Comparison of ENCODE assay signal across 13 cellular contexts in genomic region chr12:120960657-120961056, GRCh38. TPM values are rescaled to one million over a fixed set of nuclear protein-coding genes. Genes with fewer than 3 reads are reported as not detected.
DNase-seq lines count a peak whose midpoint lies in the region; ATAC-seq and TF ChIP-seq lines count a peak whose summit lies in the region.
"Had no signal": no experiment of that assay in that cellular context is flagged by ENCODE, and none has a peak within 500 bp of the region (broad histone marks: within the 10 kb centered on the region; RNA-seq: fewer than 3 reads in every experiment).

No MANE protein-coding gene starts in this region.

- H3K4me3 ChIP-seq in esophagus (ENCODE audit: low read depth in 1 of 2, low read length in 2 of 2) (no peak overlapping the region), left ventricle myocardium inferior (no peak overlapping the region)
- H3K4me3 ChIP-seq: smooth muscle cell had no signal

- peaks cover 42% of the 10 kb centered on the region for H3K4me1 Mint-ChIP-seq in activated naive CD4-positive, alpha-beta T cell treated with anti-CD3 and anti-CD28 coated beads for 36 hours (ENCODE audit: low read depth)
- H3K4me1 Mint-ChIP-seq in T-helper 17 cell = peaks cover 6% of the 10 kb centered on the region

- H3K36me3 ChIP-seq in esophagus (ENCODE audit: control insufficient read depth in 2 of 2, insufficient read depth in 2 of 2, low read length in 1 of 2) (no peaks in the 10 kb centered on the region), left ventricle myocardium inferior (no peaks in the 10 kb centered on the region)

- H3K9me3 ChIP-seq in esophagus (ENCODE audit: control insufficient read depth in 2 of 2, insufficient read depth in 1 of 2, low read depth in 1 of 2, low read length in 1 of 2) (peaks cover 0 to 2% of the 10 kb centered on the region in 2 donors), T-helper 17 cell (ENCODE audit: control insufficient read depth, low read length, poor library complexity, severe bottlenecking) (no peaks in the 10 kb centered on the region), left ventricle myocardium inferior (replicated peaks) (no peaks in the 10 kb centered on the region)

- WGBS in esophagus, 2 donors = 51 to 62% methylated on average over 7 of the region's 7 CpGs

- no peak for TF ChIP-seq CTCF in left ventricle myocardium inferior (IDR thresholded peaks at IDR 0.05; ENCODE audit: borderline replicate concordance)

- intact Hi-C loops in activated naive CD4-positive, alpha-beta T cell treated with anti-CD3 and anti-CD28 coated beads for 36 hours (cut with micrococcal nuclease) = loop anchor here (1.0 kb wide), 1 partner anchor 250 kb away; the partner anchor contains the start of gene P2RX4
- intact Hi-C loops in left ventricle myocardium inferior (cut with micrococcal nuclease) = no loop called here

- peaks cover 0 to 9% of the 10 kb centered on the region in 2 donors for H3K4me1 ChIP-seq in esophagus (ENCODE audit: control insufficient read depth in 2 of 2, insufficient read depth in 2 of 2, low read length in 1 of 2)
- no peaks in the 10 kb centered on the region for H3K4me1 ChIP-seq in left ventricle myocardium inferior

- no peak overlapping the region for H3K4me3 Mint-ChIP-seq in activated naive CD4-positive, alpha-beta T cell treated with anti-CD3 and anti-CD28 coated beads for 36 hours
- H3K4me3 Mint-ChIP-seq in T-helper 17 cell = no peak overlapping the region

- H3K27me3 ChIP-seq in esophagus (ENCODE audit: control insufficient read depth in 1 of 2, insufficient read depth in 2 of 2, low read length in 2 of 2) (no peaks in the 10 kb centered on the region), left ventricle myocardium inferior (ENCODE audit: low read depth) (peaks cover 9% of the 10 kb centered on the region)

- CTCF ChIA-PET in activated naive CD4-positive, alpha-beta T cell treated with anti-CD3 and anti-CD28 coated beads for 36 hours (lab: Charles Lee) = interaction anchor here (1.0 to 2.5 kb wide), 3 partner anchors 12 to 16 kb away, joined by 4 to 11 read pairs (median 5); no protein-coding TSS in a partner anchor

- peak overlapping the region; percentile 63 for H3K27ac Mint-ChIP-seq in activated naive CD4-positive, alpha-beta T cell treated with anti-CD3 and anti-CD28 coated beads for 36 hours
- H3K27ac Mint-ChIP-seq in T-helper 17 cell = no peak overlapping the region

- ATAC-seq in HG02610 (IDR thresholded peaks at IDR 0.05; ENCODE audit: unreplicated experiment) (peak; percentile 72), T-helper 17 cell (no peak)
- ATAC-seq in stimulated activated naive CD8-positive, alpha-beta T cell treated with anti-CD3 and anti-CD28 coated beads, Interleukin-15, Interleukin-2, amounts not matched to agents 100 U/mL and 50 U/mL, for 24 hours = peak; percentile 66

- peak; percentile 38 for DNase-seq in activated naive CD4-positive, alpha-beta T cell treated with anti-CD3 and anti-CD28 coated beads for 36 hours
- no peak for DNase-seq in activated naive CD4-positive, alpha-beta T cell (lab: John Stamatoyannopoulos, UW)
- DNase-seq in stimulated activated naive CD8-positive, alpha-beta T cell treated with anti-CD3 and anti-CD28 coated beads, Interleukin-15, Interleukin-2, amounts not matched to agents 100 U/mL and 50 U/mL, for 24 hours = peak; percentile 34
- DNase-seq in OCI-M1 (lab: John Stamatoyannopoulos, UW) (no peak), T-helper 17 cell (no peak), left ventricle myocardium inferior (no peak)
- DNase-seq: DMS79, mammary epithelial cell had no signal

- no peaks in the 10 kb centered on the region for H3K27me3 Mint-ChIP-seq in activated naive CD4-positive, alpha-beta T cell treated with anti-CD3 and anti-CD28 coated beads for 36 hours (ENCODE audit: low read depth)
- H3K27me3 Mint-ChIP-seq in T-helper 17 cell = peaks cover 8% of the 10 kb centered on the region

- H3K9me3 Mint-ChIP-seq in activated naive CD4-positive, alpha-beta T cell treated with anti-CD3 and anti-CD28 coated beads for 36 hours = no peaks in the 10 kb centered on the region

- peak overlapping the region; percentile 89 to 97 for H3K27ac ChIP-seq in esophagus (ENCODE audit: low read depth in 2 of 2, low read length in 1 of 2)
- no peak overlapping the region for H3K27ac ChIP-seq in left ventricle myocardium inferior (replicated peaks)

- H3K36me3 Mint-ChIP-seq in activated naive CD4-positive, alpha-beta T cell treated with anti-CD3 and anti-CD28 coated beads for 36 hours (ENCODE audit: low read depth) = no peaks in the 10 kb centered on the region
- no peaks in the 10 kb centered on the region for H3K36me3 Mint-ChIP-seq in T-helper 17 cell (ENCODE audit: low read depth)

RNA-seq across cellular contexts. Expression of gene HNF1A, which starts 17.7 kb away (rescaled TPM):
- not detected for total RNA-seq in activated naive CD4-positive, alpha-beta T cell treated with anti-CD3 and anti-CD28 coated beads for 36 hours
- polyA plus RNA-seq in esophagus = under 1 TPM; 0.06 TPM
- total RNA-seq in T-helper 17 cell = not detected
- not detected for total RNA-seq in left ventricle myocardium inferior
- total RNA-seq: H4, mammary epithelial cell, omental fat pad had no signal
- polyA plus RNA-seq: mammary epithelial cell, smooth muscle cell had no signal

RNA-seq across cellular contexts. Expression of gene C12orf43, which starts 55.6 kb away (rescaled TPM):
- 10 to 100 TPM; 14.1 to 15.0 TPM for total RNA-seq in activated naive CD4-positive, alpha-beta T cell treated with anti-CD3 and anti-CD28 coated beads for 36 hours
- polyA plus RNA-seq in esophagus = 1 to 10 TPM; 5.4 to 9.2 TPM
- 10 to 100 TPM; 16.1 to 17.3 TPM for total RNA-seq in T-helper 17 cell
- 7.6 TPM for total RNA-seq in left ventricle myocardium inferior

RNA-seq across cellular contexts. Expression of gene SPPL3, which starts 56.5 kb away (rescaled TPM):
- total RNA-seq in activated naive CD4-positive, alpha-beta T cell treated with anti-CD3 and anti-CD28 coated beads for 36 hours = 10 to 100 TPM; 19.8 to 22.2 TPM
- polyA plus RNA-seq in esophagus = 10 to 100 TPM; 16.7 to 29.3 TPM
- total RNA-seq in T-helper 17 cell (10 to 100 TPM; 44.6 to 60.7 TPM), left ventricle myocardium inferior (26.8 TPM)

Comparison
In these comparisons a context has a peak if more than half of its experiments do, and no peak if none do; other contexts are left out.
1. DNase-seq: peak in activated naive CD4-positive, alpha-beta T cell treated with anti-CD3 and anti-CD28 coated beads for 36 hours (single experiment) and stimulated activated naive CD8-positive, alpha-beta T cell treated with anti-CD3 and anti-CD28 coated beads, Interleukin-15, Interleukin-2, amounts not matched to agents 100 U/mL and 50 U/mL, for 24 hours (single experiment); none in activated naive CD4-positive, alpha-beta T cell (0 of 4), OCI-M1 (single experiment), T-helper 17 cell (0 of 3) and left ventricle myocardium inferior (single experiment).